1 cellular context compared by ENCODE assay signal in the genomic region with DNA sequence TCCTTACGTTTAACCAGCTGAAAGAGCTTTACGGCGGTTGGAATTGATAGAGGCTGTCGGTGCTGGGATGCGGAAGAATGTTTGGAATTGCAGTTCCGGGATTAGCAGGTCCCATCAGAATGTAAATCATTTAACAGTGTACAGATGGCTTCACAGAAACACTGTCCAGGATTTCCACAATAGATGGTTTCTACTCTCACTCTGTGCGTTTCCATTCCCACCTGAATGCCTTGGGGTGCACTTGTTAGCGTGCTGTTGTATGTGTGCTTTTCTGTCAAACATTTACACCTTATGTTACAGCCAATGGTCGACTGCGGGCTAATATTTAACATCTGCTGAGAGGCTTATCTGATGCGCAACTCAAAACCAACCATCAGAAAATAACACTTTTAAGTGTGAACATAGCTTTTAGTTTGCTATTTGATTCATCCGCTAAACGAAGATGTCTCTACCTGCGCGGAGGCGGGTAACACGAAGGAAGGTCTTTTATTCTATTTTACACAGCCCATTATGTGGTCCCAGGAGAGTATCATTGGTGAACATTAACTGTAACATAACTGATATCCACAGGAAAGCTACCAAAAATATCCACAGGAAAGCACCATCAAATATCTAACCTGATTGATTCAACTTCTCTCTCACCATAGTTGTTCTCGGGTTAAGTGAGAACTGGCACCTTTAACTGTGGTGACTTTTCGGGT.
TF ChIP-seq lines count a peak whose summit lies in the region.

No MANE protein-coding gene starts in this region.

TF ChIP-seq in HepG2, 621 proteins besides CTCF, POLR2A, EP300 and RAD21 (continued from another document and continues in another):
- TF ChIP-seq, protein P1, sequence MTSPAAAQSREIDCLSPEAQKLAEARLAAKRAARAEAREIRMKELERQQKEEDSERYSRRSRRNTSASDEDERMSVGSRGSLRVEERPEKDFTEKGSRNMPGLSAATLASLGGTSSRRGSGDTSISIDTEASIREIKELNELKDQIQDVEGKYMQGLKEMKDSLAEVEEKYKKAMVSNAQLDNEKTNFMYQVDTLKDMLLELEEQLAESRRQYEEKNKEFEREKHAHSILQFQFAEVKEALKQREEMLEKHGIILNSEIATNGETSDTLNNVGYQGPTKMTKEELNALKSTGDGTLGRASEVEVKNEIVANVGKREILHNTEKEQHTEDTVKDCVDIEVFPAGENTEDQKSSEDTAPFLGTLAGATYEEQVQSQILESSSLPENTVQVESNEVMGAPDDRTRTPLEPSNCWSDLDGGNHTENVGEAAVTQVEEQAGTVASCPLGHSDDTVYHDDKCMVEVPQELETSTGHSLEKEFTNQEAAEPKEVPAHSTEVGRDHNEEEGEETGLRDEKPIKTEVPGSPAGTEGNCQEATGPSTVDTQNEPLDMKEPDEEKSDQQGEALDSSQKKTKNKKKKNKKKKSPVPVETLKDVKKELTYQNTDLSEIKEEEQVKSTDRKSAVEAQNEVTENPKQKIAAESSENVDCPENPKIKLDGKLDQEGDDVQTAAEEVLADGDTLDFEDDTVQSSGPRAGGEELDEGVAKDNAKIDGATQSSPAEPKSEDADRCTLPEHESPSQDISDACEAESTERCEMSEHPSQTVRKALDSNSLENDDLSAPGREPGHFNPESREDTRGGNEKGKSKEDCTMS (CRISPR knock-in tag; conservative IDR thresholded peaks at IDR 0.05), result no peak
- TF ChIP-seq ZNF713 (CRISPR knock-in tag; IDR thresholded peaks at IDR 0.05), result no peak
- no peak for TF ChIP-seq SETDB1 (CRISPR knock-in tag; IDR thresholded peaks at IDR 0.05; ENCODE audit: borderline replicate concordance)
- no peak for TF ChIP-seq ZNF773 (CRISPR knock-in tag; IDR thresholded peaks at IDR 0.05; ENCODE audit: borderline replicate concordance)
- TF ChIP-seq ZNF724P (CRISPR knock-in tag; IDR thresholded peaks at IDR 0.05; ENCODE audit: borderline replicate concordance), result no peak
- no peak for TF ChIP-seq SOX6 (IDR thresholded peaks at IDR 0.05)
- TF ChIP-seq SOX6 (CRISPR knock-in tag; IDR thresholded peaks at IDR 0.05), result peak; percentile 66; the same call in 1 of the 2 replicates
- TF ChIP-seq ETV6 (CRISPR knock-in tag; conservative IDR thresholded peaks at IDR 0.05), result no peak
- no peak for TF ChIP-seq ZSCAN30 (CRISPR knock-in tag; IDR thresholded peaks at IDR 0.05)
- TF ChIP-seq, protein P2, sequence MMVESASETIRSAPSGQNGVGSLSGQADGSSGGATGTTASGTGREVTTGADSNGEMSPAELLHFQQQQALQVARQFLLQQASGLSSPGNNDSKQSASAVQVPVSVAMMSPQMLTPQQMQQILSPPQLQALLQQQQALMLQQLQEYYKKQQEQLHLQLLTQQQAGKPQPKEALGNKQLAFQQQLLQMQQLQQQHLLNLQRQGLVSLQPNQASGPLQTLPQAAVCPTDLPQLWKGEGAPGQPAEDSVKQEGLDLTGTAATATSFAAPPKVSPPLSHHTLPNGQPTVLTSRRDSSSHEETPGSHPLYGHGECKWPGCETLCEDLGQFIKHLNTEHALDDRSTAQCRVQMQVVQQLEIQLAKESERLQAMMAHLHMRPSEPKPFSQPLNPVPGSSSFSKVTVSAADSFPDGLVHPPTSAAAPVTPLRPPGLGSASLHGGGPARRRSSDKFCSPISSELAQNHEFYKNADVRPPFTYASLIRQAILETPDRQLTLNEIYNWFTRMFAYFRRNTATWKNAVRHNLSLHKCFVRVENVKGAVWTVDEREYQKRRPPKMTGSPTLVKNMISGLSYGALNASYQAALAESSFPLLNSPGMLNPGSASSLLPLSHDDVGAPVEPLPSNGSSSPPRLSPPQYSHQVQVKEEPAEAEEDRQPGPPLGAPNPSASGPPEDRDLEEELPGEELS (CRISPR knock-in tag; IDR thresholded peaks at IDR 0.05), result peak; percentile 82; the same call in 1 of the 2 replicates
- no peak for TF ChIP-seq FOXP1 (IDR thresholded peaks at IDR 0.05)
- TF ChIP-seq FOXP1 (CRISPR knock-in tag; IDR thresholded peaks at IDR 0.05), result peak; percentile 75
- TF ChIP-seq, protein P3, sequence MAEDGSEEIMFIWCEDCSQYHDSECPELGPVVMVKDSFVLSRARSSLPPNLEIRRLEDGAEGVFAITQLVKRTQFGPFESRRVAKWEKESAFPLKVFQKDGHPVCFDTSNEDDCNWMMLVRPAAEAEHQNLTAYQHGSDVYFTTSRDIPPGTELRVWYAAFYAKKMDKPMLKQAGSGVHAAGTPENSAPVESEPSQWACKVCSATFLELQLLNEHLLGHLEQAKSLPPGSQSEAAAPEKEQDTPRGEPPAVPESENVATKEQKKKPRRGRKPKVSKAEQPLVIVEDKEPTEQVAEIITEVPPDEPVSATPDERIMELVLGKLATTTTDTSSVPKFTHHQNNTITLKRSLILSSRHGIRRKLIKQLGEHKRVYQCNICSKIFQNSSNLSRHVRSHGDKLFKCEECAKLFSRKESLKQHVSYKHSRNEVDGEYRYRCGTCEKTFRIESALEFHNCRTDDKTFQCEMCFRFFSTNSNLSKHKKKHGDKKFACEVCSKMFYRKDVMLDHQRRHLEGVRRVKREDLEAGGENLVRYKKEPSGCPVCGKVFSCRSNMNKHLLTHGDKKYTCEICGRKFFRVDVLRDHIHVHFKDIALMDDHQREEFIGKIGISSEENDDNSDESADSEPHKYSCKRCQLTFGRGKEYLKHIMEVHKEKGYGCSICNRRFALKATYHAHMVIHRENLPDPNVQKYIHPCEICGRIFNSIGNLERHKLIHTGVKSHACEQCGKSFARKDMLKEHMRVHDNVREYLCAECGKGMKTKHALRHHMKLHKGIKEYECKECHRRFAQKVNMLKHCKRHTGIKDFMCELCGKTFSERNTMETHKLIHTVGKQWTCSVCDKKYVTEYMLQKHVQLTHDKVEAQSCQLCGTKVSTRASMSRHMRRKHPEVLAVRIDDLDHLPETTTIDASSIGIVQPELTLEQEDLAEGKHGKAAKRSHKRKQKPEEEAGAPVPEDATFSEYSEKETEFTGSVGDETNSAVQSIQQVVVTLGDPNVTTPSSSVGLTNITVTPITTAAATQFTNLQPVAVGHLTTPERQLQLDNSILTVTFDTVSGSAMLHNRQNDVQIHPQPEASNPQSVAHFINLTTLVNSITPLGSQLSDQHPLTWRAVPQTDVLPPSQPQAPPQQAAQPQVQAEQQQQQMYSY (CRISPR knock-in tag; IDR thresholded peaks at IDR 0.05), result peak; percentile 48; the same call in 1 of the 2 replicates
- TF ChIP-seq GZF1 (CRISPR knock-in tag; IDR thresholded peaks at IDR 0.05), result 0 out of 2 replicates have a peak, but pooled peaks have one; percentile 29
- TF ChIP-seq, protein P4, sequence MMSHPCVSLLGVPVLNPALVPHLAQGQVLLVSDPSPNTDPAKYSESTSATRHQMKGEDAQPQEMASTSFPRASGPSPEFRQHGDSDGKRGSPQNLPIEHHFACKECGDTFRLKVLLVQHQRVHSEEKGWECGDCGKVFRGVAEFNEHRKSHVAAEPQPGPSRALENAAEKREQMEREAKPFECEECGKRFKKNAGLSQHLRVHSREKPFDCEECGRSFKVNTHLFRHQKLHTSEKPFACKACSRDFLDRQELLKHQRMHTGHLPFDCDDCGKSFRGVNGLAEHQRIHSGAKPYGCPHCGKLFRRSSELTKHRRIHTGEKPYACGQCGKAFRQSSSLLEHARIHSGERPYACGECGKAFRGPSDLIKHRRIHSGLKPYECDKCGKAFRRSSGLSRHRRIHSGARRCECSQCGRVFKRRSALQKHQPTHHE (CRISPR knock-in tag; IDR thresholded peaks at IDR 0.05; ENCODE audit: borderline replicate concordance), result no peak
- TF ChIP-seq MBNL3 (CRISPR knock-in tag; conservative IDR thresholded peaks at IDR 0.05), result no peak
- TF ChIP-seq, protein P5, sequence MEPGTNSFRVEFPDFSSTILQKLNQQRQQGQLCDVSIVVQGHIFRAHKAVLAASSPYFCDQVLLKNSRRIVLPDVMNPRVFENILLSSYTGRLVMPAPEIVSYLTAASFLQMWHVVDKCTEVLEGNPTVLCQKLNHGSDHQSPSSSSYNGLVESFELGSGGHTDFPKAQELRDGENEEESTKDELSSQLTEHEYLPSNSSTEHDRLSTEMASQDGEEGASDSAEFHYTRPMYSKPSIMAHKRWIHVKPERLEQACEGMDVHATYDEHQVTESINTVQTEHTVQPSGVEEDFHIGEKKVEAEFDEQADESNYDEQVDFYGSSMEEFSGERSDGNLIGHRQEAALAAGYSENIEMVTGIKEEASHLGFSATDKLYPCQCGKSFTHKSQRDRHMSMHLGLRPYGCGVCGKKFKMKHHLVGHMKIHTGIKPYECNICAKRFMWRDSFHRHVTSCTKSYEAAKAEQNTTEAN (CRISPR knock-in tag; conservative IDR thresholded peaks at IDR 0.05), result 0 out of 2 replicates have a peak, but pooled peaks have one; percentile 25
- TF ChIP-seq, protein P6, sequence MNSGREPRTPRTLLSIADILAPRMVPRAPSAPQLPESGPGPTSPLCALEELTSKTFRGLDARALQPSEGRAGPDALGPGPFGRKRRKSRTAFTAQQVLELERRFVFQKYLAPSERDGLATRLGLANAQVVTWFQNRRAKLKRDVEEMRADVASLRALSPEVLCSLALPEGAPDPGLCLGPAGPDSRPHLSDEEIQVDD (CRISPR knock-in tag; IDR thresholded peaks at IDR 0.05; ENCODE audit: borderline replicate concordance), result no peak
- TF ChIP-seq, protein P7, sequence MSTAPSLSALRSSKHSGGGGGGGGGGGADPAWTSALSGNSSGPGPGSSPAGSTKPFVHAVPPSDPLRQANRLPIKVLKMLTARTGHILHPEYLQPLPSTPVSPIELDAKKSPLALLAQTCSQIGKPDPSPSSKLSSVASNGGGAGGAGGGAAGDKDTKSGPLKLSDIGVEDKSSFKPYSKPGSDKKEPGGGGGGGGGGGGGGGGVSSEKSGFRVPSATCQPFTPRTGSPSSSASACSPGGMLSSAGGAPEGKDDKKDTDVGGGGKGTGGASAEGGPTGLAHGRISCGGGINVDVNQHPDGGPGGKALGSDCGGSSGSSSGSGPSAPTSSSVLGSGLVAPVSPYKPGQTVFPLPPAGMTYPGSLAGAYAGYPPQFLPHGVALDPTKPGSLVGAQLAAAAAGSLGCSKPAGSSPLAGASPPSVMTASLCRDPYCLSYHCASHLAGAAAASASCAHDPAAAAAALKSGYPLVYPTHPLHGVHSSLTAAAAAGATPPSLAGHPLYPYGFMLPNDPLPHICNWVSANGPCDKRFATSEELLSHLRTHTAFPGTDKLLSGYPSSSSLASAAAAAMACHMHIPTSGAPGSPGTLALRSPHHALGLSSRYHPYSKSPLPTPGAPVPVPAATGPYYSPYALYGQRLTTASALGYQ (CRISPR knock-in tag; IDR thresholded peaks at IDR 0.05), result 0 out of 2 replicates have a peak, but pooled peaks have one; percentile 10
- TF ChIP-seq ZNF24 (IDR thresholded peaks at IDR 0.05), result no peak
- TF ChIP-seq TCF7 (IDR thresholded peaks at IDR 0.05; ENCODE audit: low read depth), result no peak
- TF ChIP-seq GABPB1 (CRISPR knock-in tag; IDR thresholded peaks at IDR 0.05), result no peak
- no peak for TF ChIP-seq TRIM24 (CRISPR knock-in tag; IDR thresholded peaks at IDR 0.05)
- TF ChIP-seq, protein P8, sequence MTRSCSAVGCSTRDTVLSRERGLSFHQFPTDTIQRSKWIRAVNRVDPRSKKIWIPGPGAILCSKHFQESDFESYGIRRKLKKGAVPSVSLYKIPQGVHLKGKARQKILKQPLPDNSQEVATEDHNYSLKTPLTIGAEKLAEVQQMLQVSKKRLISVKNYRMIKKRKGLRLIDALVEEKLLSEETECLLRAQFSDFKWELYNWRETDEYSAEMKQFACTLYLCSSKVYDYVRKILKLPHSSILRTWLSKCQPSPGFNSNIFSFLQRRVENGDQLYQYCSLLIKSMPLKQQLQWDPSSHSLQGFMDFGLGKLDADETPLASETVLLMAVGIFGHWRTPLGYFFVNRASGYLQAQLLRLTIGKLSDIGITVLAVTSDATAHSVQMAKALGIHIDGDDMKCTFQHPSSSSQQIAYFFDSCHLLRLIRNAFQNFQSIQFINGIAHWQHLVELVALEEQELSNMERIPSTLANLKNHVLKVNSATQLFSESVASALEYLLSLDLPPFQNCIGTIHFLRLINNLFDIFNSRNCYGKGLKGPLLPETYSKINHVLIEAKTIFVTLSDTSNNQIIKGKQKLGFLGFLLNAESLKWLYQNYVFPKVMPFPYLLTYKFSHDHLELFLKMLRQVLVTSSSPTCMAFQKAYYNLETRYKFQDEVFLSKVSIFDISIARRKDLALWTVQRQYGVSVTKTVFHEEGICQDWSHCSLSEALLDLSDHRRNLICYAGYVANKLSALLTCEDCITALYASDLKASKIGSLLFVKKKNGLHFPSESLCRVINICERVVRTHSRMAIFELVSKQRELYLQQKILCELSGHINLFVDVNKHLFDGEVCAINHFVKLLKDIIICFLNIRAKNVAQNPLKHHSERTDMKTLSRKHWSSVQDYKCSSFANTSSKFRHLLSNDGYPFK (CRISPR knock-in tag; IDR thresholded peaks at IDR 0.05; ENCODE audit: borderline replicate concordance), result no peak
- TF ChIP-seq, protein P9, sequence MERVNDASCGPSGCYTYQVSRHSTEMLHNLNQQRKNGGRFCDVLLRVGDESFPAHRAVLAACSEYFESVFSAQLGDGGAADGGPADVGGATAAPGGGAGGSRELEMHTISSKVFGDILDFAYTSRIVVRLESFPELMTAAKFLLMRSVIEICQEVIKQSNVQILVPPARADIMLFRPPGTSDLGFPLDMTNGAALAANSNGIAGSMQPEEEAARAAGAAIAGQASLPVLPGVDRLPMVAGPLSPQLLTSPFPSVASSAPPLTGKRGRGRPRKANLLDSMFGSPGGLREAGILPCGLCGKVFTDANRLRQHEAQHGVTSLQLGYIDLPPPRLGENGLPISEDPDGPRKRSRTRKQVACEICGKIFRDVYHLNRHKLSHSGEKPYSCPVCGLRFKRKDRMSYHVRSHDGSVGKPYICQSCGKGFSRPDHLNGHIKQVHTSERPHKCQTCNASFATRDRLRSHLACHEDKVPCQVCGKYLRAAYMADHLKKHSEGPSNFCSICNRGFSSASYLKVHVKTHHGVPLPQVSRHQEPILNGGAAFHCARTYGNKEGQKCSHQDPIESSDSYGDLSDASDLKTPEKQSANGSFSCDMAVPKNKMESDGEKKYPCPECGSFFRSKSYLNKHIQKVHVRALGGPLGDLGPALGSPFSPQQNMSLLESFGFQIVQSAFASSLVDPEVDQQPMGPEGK (CRISPR knock-in tag; IDR thresholded peaks at IDR 0.05), result no peak
- TF ChIP-seq MEIS2 (CRISPR knock-in tag; IDR thresholded peaks at IDR 0.05), result peak; percentile 64; the same call in 1 of the 2 replicates
- TF ChIP-seq NR2C2 (CRISPR knock-in tag; IDR thresholded peaks at IDR 0.05; ENCODE audit: borderline replicate concordance), result 0 out of 2 replicates have a peak, but pooled peaks have one; percentile 41
- no peak for TF ChIP-seq RARA (CRISPR knock-in tag; IDR thresholded peaks at IDR 0.05)
- no peak; the same call in 1 of the 2 replicates for TF ChIP-seq NCOR1 (IDR thresholded peaks at IDR 0.05; ENCODE audit: borderline replicate concordance, low read length)
- TF ChIP-seq AHR (CRISPR knock-in tag; IDR thresholded peaks at IDR 0.05), result no peak
- TF ChIP-seq, protein P10, sequence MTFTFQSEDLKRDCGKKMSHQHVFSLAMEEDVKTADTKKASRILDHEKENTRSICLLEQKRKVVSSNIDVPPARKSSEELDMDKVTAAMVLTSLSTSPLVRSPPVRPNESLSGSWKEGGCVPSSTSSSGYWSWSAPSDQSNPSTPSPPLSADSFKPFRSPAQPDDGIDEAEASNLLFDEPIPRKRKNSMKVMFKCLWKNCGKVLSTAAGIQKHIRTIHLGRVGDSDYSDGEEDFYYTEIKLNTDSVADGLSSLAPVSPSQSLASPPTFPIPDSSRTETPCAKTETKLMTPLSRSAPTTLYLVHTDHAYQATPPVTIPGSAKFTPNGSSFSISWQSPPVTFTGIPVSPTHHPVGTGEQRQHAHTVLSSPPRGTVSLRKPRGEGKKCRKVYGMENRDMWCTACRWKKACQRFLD (CRISPR knock-in tag; IDR thresholded peaks at IDR 0.05; ENCODE audit: borderline replicate concordance), result no peak
- 0 out of 2 replicates have a peak, but pooled peaks have one; percentile 42 for TF ChIP-seq KLF12 (CRISPR knock-in tag; IDR thresholded peaks at IDR 0.05; ENCODE audit: borderline replicate concordance)
